In the genomic region with DNA sequence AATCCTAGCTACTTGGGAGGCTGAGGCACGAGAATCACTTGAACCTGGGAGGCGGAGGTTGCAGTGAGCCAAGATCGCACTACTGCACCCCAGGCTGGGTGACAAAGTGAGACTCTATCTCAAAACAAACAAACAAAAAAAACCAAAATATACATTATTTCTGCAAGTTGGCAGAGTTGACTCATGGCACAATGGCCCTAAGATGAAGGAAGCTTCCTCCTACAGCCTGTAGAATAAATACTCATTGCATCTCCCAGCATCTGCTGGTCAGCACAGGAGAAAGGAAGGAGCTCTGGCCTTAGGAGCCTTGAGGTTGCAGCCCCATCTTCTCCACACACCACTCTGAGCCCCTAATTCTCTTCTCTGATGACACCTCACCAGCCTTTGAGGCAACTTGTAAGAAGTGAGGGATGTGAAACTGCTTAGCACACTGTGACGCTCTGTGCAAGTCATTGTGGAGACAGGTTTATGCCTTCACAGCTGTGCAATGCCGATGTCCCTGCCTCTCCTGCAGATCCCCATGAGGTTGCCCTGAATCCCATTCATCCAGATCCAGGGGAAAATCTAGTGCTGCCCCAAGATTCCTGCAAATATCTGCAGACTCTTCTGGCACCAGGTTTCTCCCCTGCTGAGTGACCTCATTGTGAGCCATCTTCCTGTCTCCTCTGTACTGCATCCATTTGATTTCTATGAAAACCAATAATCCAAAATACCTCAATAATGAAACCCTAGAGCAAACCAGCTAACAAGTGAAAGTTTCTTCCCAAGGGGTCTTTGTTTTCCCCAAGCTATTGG, we compare ENCODE assay signal across 12 cellular contexts.
A peak's percentile ranks its signal among the peaks of the same experiment; 100 is the strongest.
DNase-seq lines count a peak whose midpoint lies in the region; ATAC-seq and TF ChIP-seq lines count a peak whose summit lies in the region.
"Had no signal": no experiment of that assay in that cellular context is flagged by ENCODE, and none has a peak within 500 bp of the region (broad histone marks: within the 10 kb centered on the region; RNA-seq: fewer than 3 reads in every experiment).

No MANE protein-coding gene starts in this region.

- dilution Hi-C loops in mammary epithelial cell (cut with HindIII; ENCODE audit: low sequenced_read_pairs): no loop called here

- H3K4me1 ChIP-seq in mammary epithelial cell (ENCODE audit: insufficient read depth, low read length): peaks cover 18% of the 10 kb centered on the region
- peaks cover 6% of the 10 kb centered on the region for H3K4me1 ChIP-seq in OCI-LY7 (ENCODE audit: insufficient read depth, low read length, poor library complexity, severe bottlenecking)
- H3K4me1 ChIP-seq in foreskin keratinocyte: peaks cover 7% of the 10 kb centered on the region
- peaks cover 24% of the 10 kb centered on the region for H3K4me1 ChIP-seq in left ventricle myocardium inferior
- H3K4me1 ChIP-seq: body of pancreas had no signal

- H3K27ac ChIP-seq in mammary epithelial cell (ENCODE audit: insufficient read depth, low read depth, low read length) (no peak overlapping the region), OCI-LY7 (ENCODE audit: low read depth, low read length, poor library complexity, severe bottlenecking) (no peak overlapping the region), foreskin keratinocyte (no peak overlapping the region), left ventricle myocardium inferior (replicated peaks) (no peak overlapping the region)
- H3K27ac ChIP-seq: body of pancreas had no signal

- no peak overlapping the region for H3K4me2 ChIP-seq in mammary epithelial cell (ENCODE audit: insufficient read depth, low read depth, low read length)
- no peak overlapping the region for H3K4me2 ChIP-seq in OCI-LY7 (ENCODE audit: low read length)

- WGBS in mammary epithelial cell (ENCODE audit: low coverage, missing lambda C conversion rate): 100% methylated on average over 5 of the region's 5 CpGs

- H3K27me3 ChIP-seq in mammary epithelial cell (ENCODE audit: insufficient read depth, low read length): no peaks in the 10 kb centered on the region
- peaks cover 3% of the 10 kb centered on the region for H3K27me3 ChIP-seq in foreskin keratinocyte
- no peaks in the 10 kb centered on the region for H3K27me3 ChIP-seq in left ventricle myocardium inferior (ENCODE audit: low read depth)
- H3K27me3 ChIP-seq: body of pancreas, gastroesophageal sphincter had no signal

- CTCF ChIA-PET in mammary epithelial cell (lab: Charles Lee; ENCODE audit: low non-redundant PET): no interaction called here
- CTCF ChIA-PET in MCF 10A (lab: Yijun Ruan, JAX): interaction anchor here (1.5 kb wide), 1 partner anchor 38 kb away, joined by 5 read pairs; no protein-coding TSS in a partner anchor
- CTCF ChIA-PET in OCI-LY7 (lab: Charles Lee; ENCODE audit: unreplicated experiment): interaction anchor here (1.1 kb wide), 1 partner anchor 48 kb away, joined by 3 read pairs; no protein-coding TSS in a partner anchor

- H2AFZ ChIP-seq in mammary epithelial cell (ENCODE audit: low read depth, low read length) (no peak overlapping the region), OCI-LY7 (ENCODE audit: low read length) (no peak overlapping the region)

- peaks cover 11% of the 10 kb centered on the region for H3K27me3 Mint-ChIP-seq in MCF 10A (ENCODE audit: insufficient read depth, unreplicated experiment)

- no peak overlapping the region for H3K9ac ChIP-seq in mammary epithelial cell (ENCODE audit: insufficient read depth, low read length)

- BruUV-seq in mammary epithelial cell (replicated peaks; lab: Mats Ljungman, UMichigan) (no TSS peak), MCF 10A (replicated peaks; lab: Mats Ljungman, UMichigan) (no TSS peak), OCI-LY7 (replicated peaks; lab: Mats Ljungman, UMichigan) (no TSS peak)

- H3K79me2 ChIP-seq in mammary epithelial cell (ENCODE audit: insufficient read depth, low read length) (no peaks in the 10 kb centered on the region), OCI-LY7 (ENCODE audit: insufficient read depth, low read depth, low read length) (no peaks in the 10 kb centered on the region)

- DNase-seq in mammary epithelial cell (peak; percentile 20), MCF 10A (ENCODE audit: unreplicated experiment) (no peak), OCI-LY7 (ENCODE audit: low spot score) (peak; percentile 19), foreskin keratinocyte (peak in 1 of 2 donors; percentile 27), COLO829 (ENCODE audit: low spot score) (no peak), left ventricle myocardium inferior (no peak), GDM1 (lab: John Stamatoyannopoulos, UW) (no peak), putamen (ENCODE audit: low spot score) (no peak)
- DNase-seq: activated CD4-positive, alpha-beta T cell treated with anti-CD3 and anti-CD28 coated beads for 48 hours; body of pancreas; stimulated activated CD4-positive, alpha-beta T cell treated with anti-CD3 and anti-CD28 coated beads, Interleukin-4, amount 100 ng/mL, for 24 hours had no signal

- no peak overlapping the region for H3K27ac Mint-ChIP-seq in MCF 10A (ENCODE audit: low read depth, unreplicated experiment)

- peaks cover 10% of the 10 kb centered on the region for H3K9me3 Mint-ChIP-seq in MCF 10A (ENCODE audit: unreplicated experiment)

- no peak for TF ChIP-seq CTCF in mammary epithelial cell (conservative IDR thresholded peaks at IDR 0.05 in 1 of 2, IDR thresholded peaks at IDR 0.05 in 1 of 2; ENCODE audit: extremely low read depth in 1 of 2, insufficient read depth in 1 of 2, low read depth in 1 of 2, low read length in 2 of 2)
- TF ChIP-seq CTCF in MCF 10A (IDR thresholded peaks at IDR 0.05; ENCODE audit: unreplicated experiment): no peak
- TF ChIP-seq CTCF in OCI-LY7 (conservative IDR thresholded peaks at IDR 0.05; ENCODE audit: low read length): no peak
- no peak for TF ChIP-seq CTCF in foreskin keratinocyte (conservative IDR thresholded peaks at IDR 0.05)
- TF ChIP-seq CTCF in left ventricle myocardium inferior (IDR thresholded peaks at IDR 0.05; ENCODE audit: borderline replicate concordance): no peak

- H3K4me3 Mint-ChIP-seq in MCF 10A (ENCODE audit: unreplicated experiment): no peak overlapping the region

- in situ Hi-C loops in mammary epithelial cell (cut with MboI; ENCODE audit: low sequenced_read_pairs in 2 of 2): no loop called here

- no peaks in the 10 kb centered on the region for H3K36me3 Mint-ChIP-seq in MCF 10A (ENCODE audit: insufficient read depth, unreplicated experiment)

- H3K4me3 ChIP-seq in mammary epithelial cell (replicated peaks in 1 of 3; ENCODE audit: insufficient read depth in 1 of 3, low read depth in 2 of 3, low read length in 3 of 3) (no peak overlapping the region), OCI-LY7 (ENCODE audit: low read depth, low read length, poor library complexity, severe bottlenecking) (no peak overlapping the region), left ventricle myocardium inferior (no peak overlapping the region)
- H3K4me3 ChIP-seq: body of pancreas, gastroesophageal sphincter had no signal

- intact Hi-C loops in mammary epithelial cell (cut with micrococcal nuclease): no loop called here
- intact Hi-C loops in MCF 10A (cut with micrococcal nuclease): no loop called here
- intact Hi-C loops in OCI-LY7 (cut with micrococcal nuclease; ENCODE audit: unreplicated experiment): no loop called here
- intact Hi-C loops in left ventricle myocardium inferior (cut with micrococcal nuclease): no loop called here

- H4K20me1 ChIP-seq in mammary epithelial cell (ENCODE audit: insufficient read depth, low read length) (no peaks in the 10 kb centered on the region), OCI-LY7 (ENCODE audit: insufficient read depth, low read length) (no peaks in the 10 kb centered on the region)

- H3K9me3 ChIP-seq in mammary epithelial cell (replicated peaks; ENCODE audit: insufficient read depth, low read length): no peaks in the 10 kb centered on the region
- no peaks in the 10 kb centered on the region for H3K9me3 ChIP-seq in OCI-LY7 (ENCODE audit: low read length)
- H3K9me3 ChIP-seq in left ventricle myocardium inferior (replicated peaks): no peaks in the 10 kb centered on the region

- H3K4me1 Mint-ChIP-seq in MCF 10A (ENCODE audit: insufficient read depth, unreplicated experiment): peaks cover 10% of the 10 kb centered on the region

- peak; percentile 71 for ATAC-seq in foreskin keratinocyte
- ATAC-seq: body of pancreas, gastroesophageal sphincter had no signal

- POLR2A ChIA-PET in MCF 10A (lab: Yijun Ruan, JAX): no interaction called here
- POLR2A ChIA-PET in OCI-LY7 (lab: Charles Lee): interaction anchor here (0.6 to 1.1 kb wide), 5 partner anchors 9 to 448 kb away, joined by 3 to 4 read pairs (median 3); no protein-coding TSS in a partner anchor

- H3K36me3 ChIP-seq in mammary epithelial cell (ENCODE audit: insufficient read depth, low read length): no peaks in the 10 kb centered on the region
- H3K36me3 ChIP-seq in OCI-LY7 (ENCODE audit: insufficient read depth, low read length): no peaks in the 10 kb centered on the region
- H3K36me3 ChIP-seq in left ventricle myocardium inferior: peaks cover 65% of the 10 kb centered on the region

- no peaks in the 10 kb centered on the region for H3K9me2 ChIP-seq in OCI-LY7 (ENCODE audit: insufficient read depth, low read length)

Comparison
In these comparisons a context has a peak if more than half of its experiments do, and no peak if none do; other contexts are left out.
1. DNase-seq: peak in mammary epithelial cell (single experiment) and OCI-LY7 (single experiment); none in MCF 10A (single experiment), COLO829 (single experiment), left ventricle myocardium inferior (single experiment), GDM1 (single experiment) and putamen (single experiment).